In genomic region chr5:1430121-1430795, GRCh38 we compare ENCODE assay signal across 19 cellular contexts. TPM values are rescaled to one million over a fixed set of nuclear protein-coding genes. Genes with fewer than 3 reads are reported as not detected.
DNase-seq lines count a peak whose midpoint lies in the region; ATAC-seq and TF ChIP-seq lines count a peak whose summit lies in the region.
"Had no signal": no experiment of that assay in that cellular context is flagged by ENCODE, and none has a peak within 500 bp of the region (broad histone marks: within the 10 kb centered on the region; RNA-seq: fewer than 3 reads in every experiment).

No MANE protein-coding gene starts in this region.

- no peaks in the 10 kb centered on the region for H3K4me1 Mint-ChIP-seq in activated T-cell treated with anti-CD3 and anti-CD28 coated beads, Interleukin-2, amount 50 U/mL, for 4 hours (ENCODE audit: low read depth)
- H3K4me1 Mint-ChIP-seq in endothelial cell (ENCODE audit: unreplicated experiment): no peaks in the 10 kb centered on the region
- no peaks in the 10 kb centered on the region for H3K4me1 Mint-ChIP-seq in osteocyte (ENCODE audit: unreplicated experiment)

- TF ChIP-seq CTCF in endothelial cell (IDR thresholded peaks at IDR 0.05; ENCODE audit: unreplicated experiment): no peak
- TF ChIP-seq CTCF in osteocyte (IDR thresholded peaks at IDR 0.05): no peak

- ATAC-seq in activated T-cell treated with anti-CD3 and anti-CD28 coated beads, Interleukin-2, amount 50 U/mL, for 4 hours: no peak
- no peak for ATAC-seq in HG02759 (IDR thresholded peaks at IDR 0.05; ENCODE audit: unreplicated experiment)
- ATAC-seq: CD8-positive, alpha-beta T cell had no signal

- H3K36me3 Mint-ChIP-seq in activated T-cell treated with anti-CD3 and anti-CD28 coated beads, Interleukin-2, amount 50 U/mL, for 4 hours (ENCODE audit: insufficient read depth): peaks cover 2% of the 10 kb centered on the region
- peaks cover 25% of the 10 kb centered on the region for H3K36me3 Mint-ChIP-seq in endothelial cell (ENCODE audit: low read depth, unreplicated experiment)
- no peaks in the 10 kb centered on the region for H3K36me3 Mint-ChIP-seq in osteocyte (ENCODE audit: unreplicated experiment)
- H3K36me3 Mint-ChIP-seq: CD8-positive, alpha-beta T cell had no signal

- no peak overlapping the region for H3K4me3 Mint-ChIP-seq in activated T-cell treated with anti-CD3 and anti-CD28 coated beads, Interleukin-2, amount 50 U/mL, for 4 hours
- H3K4me3 Mint-ChIP-seq in endothelial cell (ENCODE audit: unreplicated experiment): no peak overlapping the region
- no peak overlapping the region for H3K4me3 Mint-ChIP-seq in osteocyte (ENCODE audit: unreplicated experiment)
- H3K4me3 Mint-ChIP-seq: CD8-positive, alpha-beta T cell had no signal

- H3K4me3 ChIP-seq in H7 (ENCODE audit: insufficient read depth, low read depth, low read length): no peak overlapping the region
- H3K4me3 ChIP-seq: BLaER1 had no signal

- H3K27ac Mint-ChIP-seq in endothelial cell (ENCODE audit: unreplicated experiment) (peak overlapping the region; percentile 43), osteocyte (ENCODE audit: unreplicated experiment) (no peak overlapping the region)
- H3K27ac Mint-ChIP-seq: CD8-positive, alpha-beta T cell had no signal

- H3K36me3 ChIP-seq in H7 (replicated peaks; ENCODE audit: control insufficient read depth, insufficient read depth, low read length): no peaks in the 10 kb centered on the region
- H3K36me3 ChIP-seq: BLaER1 had no signal

- H3K27me3 Mint-ChIP-seq in activated T-cell treated with anti-CD3 and anti-CD28 coated beads, Interleukin-2, amount 50 U/mL, for 4 hours (ENCODE audit: low read depth): peaks cover 12% of the 10 kb centered on the region
- H3K27me3 Mint-ChIP-seq in endothelial cell (ENCODE audit: unreplicated experiment): peaks cover 16% of the 10 kb centered on the region
- no peaks in the 10 kb centered on the region for H3K27me3 Mint-ChIP-seq in osteocyte (ENCODE audit: unreplicated experiment)

- intact Hi-C loops in posterior vena cava (cut with DNase I): no loop called here

- no peaks in the 10 kb centered on the region for H3K27me3 ChIP-seq in H7 (ENCODE audit: control insufficient read depth, insufficient read depth, low read length)
- H3K27me3 ChIP-seq: BLaER1 had no signal

- peaks cover 35% of the 10 kb centered on the region for H3K9me3 Mint-ChIP-seq in activated T-cell treated with anti-CD3 and anti-CD28 coated beads, Interleukin-2, amount 50 U/mL, for 4 hours
- H3K9me3 Mint-ChIP-seq in endothelial cell (ENCODE audit: unreplicated experiment): peaks cover 10% of the 10 kb centered on the region
- H3K9me3 Mint-ChIP-seq in osteocyte (ENCODE audit: unreplicated experiment): peaks cover 36% of the 10 kb centered on the region

- DNase-seq in activated T-cell treated with anti-CD3 and anti-CD28 coated beads, Interleukin-2, amount 50 U/mL, for 4 hours: peak; percentile 3
- DNase-seq in activated T-cell treated with anti-CD3 and anti-CD28 coated beads, Interleukin-2, amount 50 U/mL, for 48 hours: no peak
- DNase-seq in H7: peak; percentile 31
- DNase-seq in endothelial cell (ENCODE audit: low spot score): no peak
- peak; percentile 64 for DNase-seq in posterior vena cava (ENCODE audit: low spot score)
- no peak for DNase-seq in epidermal melanocyte (ENCODE audit: insufficient read length, low spot score)
- no peak for DNase-seq in osteocyte (ENCODE audit: extremely low spot score, unreplicated experiment)
- DNase-seq: DMS79 treated with DMSO at 0.1 percent for 48 hours, HCEC 1CT, KG1, NCI-H1417 treated with DMSO at 0.1 percent for 48 hours, NCI-H1930, NCI-H2171, NCI-H446 had no signal

RNA-seq across cellular contexts. Expression of gene SLC6A3, which starts 15.0 kb away (rescaled TPM):
- total RNA-seq in activated T-cell treated with anti-CD3 and anti-CD28 coated beads, Interleukin-2, amount 50 U/mL, for 4 hours: not detected
- 0.07 TPM in 2 replicates for total RNA-seq in H7 (2014; rRNA removed; shearing (Covaris generic))
- total RNA-seq in endothelial cell (ENCODE audit: unreplicated experiment): 0.10 TPM
- total RNA-seq in posterior vena cava: under 1 TPM; 0.10 to 0.19 TPM
- total RNA-seq in osteocyte: not detected in 2 replicates
- total RNA-seq: A172; CD8-positive, alpha-beta T cell; G401 had no signal

Comparison
In these comparisons a context has a peak if more than half of its experiments do, and no peak if none do; other contexts are left out.
1. DNase-seq: peak in activated T-cell treated with anti-CD3 and anti-CD28 coated beads, Interleukin-2, amount 50 U/mL, for 4 hours (single experiment), H7 (single experiment) and posterior vena cava (single experiment); none in activated T-cell treated with anti-CD3 and anti-CD28 coated beads, Interleukin-2, amount 50 U/mL, for 48 hours (0 of 2), endothelial cell (single experiment), epidermal melanocyte (single experiment) and osteocyte (single experiment).